In the genomic region with DNA sequence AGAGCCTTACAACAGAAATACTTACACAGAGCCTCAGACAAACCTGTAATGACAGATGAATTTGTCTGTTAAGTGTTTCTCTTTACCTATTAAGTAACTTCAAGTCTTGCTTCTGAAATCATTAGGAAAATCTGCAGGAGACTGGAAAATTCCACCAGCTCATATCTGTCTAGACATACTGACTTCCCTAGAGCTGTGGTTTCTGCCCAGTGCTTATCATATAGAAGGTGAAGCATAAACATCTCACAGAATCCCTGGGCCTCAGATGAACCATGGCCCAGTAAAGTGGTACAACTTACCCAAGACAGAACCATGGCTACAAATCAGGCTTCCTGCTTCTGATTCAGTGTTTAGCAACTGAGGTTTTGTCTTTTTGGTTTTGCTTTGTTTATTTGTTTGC, we compare ENCODE assay signal across 15 cellular contexts.
DNase-seq lines count a peak whose midpoint lies in the region; ATAC-seq and TF ChIP-seq lines count a peak whose summit lies in the region.
"Had no signal": no experiment of that assay in that cellular context is flagged by ENCODE, and none has a peak within 500 bp of the region (broad histone marks: within the 10 kb centered on the region; RNA-seq: fewer than 3 reads in every experiment).

No MANE protein-coding gene starts in this region.

- peaks cover 25% of the 10 kb centered on the region for H3K27me3 Mint-ChIP-seq in T-helper 1 cell treated with Interleukin-12 subunit alpha and Interleukin-12 subunit beta and Interleukin-4 antibody, amounts not matched to agents 30 μg/mL and 1 μg/mL, for 36 hours (ENCODE audit: low read depth)
- H3K27me3 Mint-ChIP-seq in activated CD8-positive, alpha-beta T cell treated with anti-CD3 and anti-CD28 coated beads for 36 hours, result no peaks in the 10 kb centered on the region
- peaks cover 4% of the 10 kb centered on the region for H3K27me3 Mint-ChIP-seq in type B pancreatic cell
- H3K27me3 Mint-ChIP-seq: CD4-positive, CD25-positive, alpha-beta regulatory T cell had no signal

- no peaks in the 10 kb centered on the region for H3K9me3 Mint-ChIP-seq in T-helper 1 cell treated with Interleukin-12 subunit alpha and Interleukin-12 subunit beta and Interleukin-4 antibody, amounts not matched to agents 30 μg/mL and 1 μg/mL, for 36 hours
- H3K9me3 Mint-ChIP-seq in activated CD8-positive, alpha-beta T cell treated with anti-CD3 and anti-CD28 coated beads for 36 hours, result no peaks in the 10 kb centered on the region
- H3K9me3 Mint-ChIP-seq in type B pancreatic cell, result peaks cover 6% of the 10 kb centered on the region

- peaks cover 45% of the 10 kb centered on the region for H3K4me1 Mint-ChIP-seq in T-helper 1 cell treated with Interleukin-12 subunit alpha and Interleukin-12 subunit beta and Interleukin-4 antibody, amounts not matched to agents 30 μg/mL and 1 μg/mL, for 36 hours (ENCODE audit: low read depth)
- H3K4me1 Mint-ChIP-seq in activated CD8-positive, alpha-beta T cell treated with anti-CD3 and anti-CD28 coated beads for 36 hours (ENCODE audit: low read depth), result no peaks in the 10 kb centered on the region
- no peaks in the 10 kb centered on the region for H3K4me1 Mint-ChIP-seq in type B pancreatic cell (ENCODE audit: unreplicated experiment)
- H3K4me1 Mint-ChIP-seq: B cell; CD4-positive, CD25-positive, alpha-beta regulatory T cell had no signal

- intact Hi-C loops in activated CD8-positive, alpha-beta T cell treated with anti-CD3 and anti-CD28 coated beads for 36 hours (cut with micrococcal nuclease), result no loop called here

- peak overlapping the region; percentile 47 for H3K27ac Mint-ChIP-seq in T-helper 1 cell treated with Interleukin-12 subunit alpha and Interleukin-12 subunit beta and Interleukin-4 antibody, amounts not matched to agents 30 μg/mL and 1 μg/mL, for 36 hours
- H3K27ac Mint-ChIP-seq in activated CD8-positive, alpha-beta T cell treated with anti-CD3 and anti-CD28 coated beads for 36 hours, result no peak overlapping the region
- no peak overlapping the region for H3K27ac Mint-ChIP-seq in type B pancreatic cell
- H3K27ac Mint-ChIP-seq: B cell; CD4-positive, CD25-positive, alpha-beta regulatory T cell had no signal

- DNase-seq in T-helper 1 cell (no peak), amniotic epithelial cell (ENCODE audit: low read depth) (peak; percentile 81), fibroblast of villous mesenchyme (ENCODE audit: low read depth) (peak; percentile 77), cerebellar nuclear complex (lab: John Stamatoyannopoulos, UW) (no peak), NCI-H1694 treated with DMSO at 0.1 percent for 48 hours (lab: John Stamatoyannopoulos, UW) (no peak), type B pancreatic cell (ENCODE audit: extremely low spot score, unreplicated experiment) (no peak)
- DNase-seq in activated CD8-positive, alpha-beta T cell treated with anti-CD3 and anti-CD28 coated beads for 36 hours, result no peak
- DNase-seq: NCI-H1105 treated with DMSO at 0.1 percent for 48 hours, NCI-H1930, NCI-H82 had no signal

- POLR2A ChIA-PET in activated CD8-positive, alpha-beta T cell treated with anti-CD3 and anti-CD28 coated beads for 36 hours (lab: Charles Lee), result no interaction called here

- CTCF ChIA-PET in activated CD8-positive, alpha-beta T cell treated with anti-CD3 and anti-CD28 coated beads for 36 hours (lab: Charles Lee), result interaction anchor here (0.9 to 1.1 kb wide), 2 partner anchors 9 to 19 kb away, joined by 3 read pairs; no protein-coding TSS in a partner anchor

- peaks cover 9% of the 10 kb centered on the region for H3K36me3 Mint-ChIP-seq in T-helper 1 cell treated with Interleukin-12 subunit alpha and Interleukin-12 subunit beta and Interleukin-4 antibody, amounts not matched to agents 30 μg/mL and 1 μg/mL, for 36 hours (ENCODE audit: low read depth)
- no peaks in the 10 kb centered on the region for H3K36me3 Mint-ChIP-seq in activated CD8-positive, alpha-beta T cell treated with anti-CD3 and anti-CD28 coated beads for 36 hours (ENCODE audit: low read depth)
- H3K36me3 Mint-ChIP-seq in type B pancreatic cell, result no peaks in the 10 kb centered on the region
- H3K36me3 Mint-ChIP-seq: CD4-positive, CD25-positive, alpha-beta regulatory T cell had no signal

- TF ChIP-seq CTCF in fibroblast of villous mesenchyme (IDR thresholded peaks at IDR 0.05; ENCODE audit: insufficient read depth, low read depth, low read length), result no peak
- TF ChIP-seq CTCF in activated CD8-positive, alpha-beta T cell treated with anti-CD3 and anti-CD28 coated beads for 36 hours (IDR thresholded peaks at IDR 0.05), result no peak
- TF ChIP-seq CTCF in type B pancreatic cell (conservative IDR thresholded peaks at IDR 0.05), result no peak

- no peak overlapping the region for H3K4me3 ChIP-seq in fibroblast of villous mesenchyme (ENCODE audit: low read depth, low read length)
- H3K4me3 ChIP-seq: HAP-1 had no signal

- ATAC-seq in activated CD8-positive, alpha-beta T cell treated with anti-CD3 and anti-CD28 coated beads for 36 hours, result no peak
- ATAC-seq: Panc1 had no signal

- H3K4me3 Mint-ChIP-seq in T-helper 1 cell treated with Interleukin-12 subunit alpha and Interleukin-12 subunit beta and Interleukin-4 antibody, amounts not matched to agents 30 μg/mL and 1 μg/mL, for 36 hours, result no peak overlapping the region
- no peak overlapping the region for H3K4me3 Mint-ChIP-seq in activated CD8-positive, alpha-beta T cell treated with anti-CD3 and anti-CD28 coated beads for 36 hours
- H3K4me3 Mint-ChIP-seq in type B pancreatic cell, result no peak overlapping the region
- H3K4me3 Mint-ChIP-seq: B cell; CD4-positive, CD25-positive, alpha-beta regulatory T cell had no signal

Comparison
In these comparisons a context has a peak if more than half of its experiments do, and no peak if none do; other contexts are left out.
1. DNase-seq: peak in amniotic epithelial cell (single experiment) and fibroblast of villous mesenchyme (single experiment); none in T-helper 1 cell (0 of 5), activated CD8-positive, alpha-beta T cell treated with anti-CD3 and anti-CD28 coated beads for 36 hours (single experiment), cerebellar nuclear complex (0 of 2), NCI-H1694 treated with DMSO at 0.1 percent for 48 hours (single experiment) and type B pancreatic cell (single experiment).